ENCODE assay signal across 8 cellular contexts in the genomic region with DNA sequence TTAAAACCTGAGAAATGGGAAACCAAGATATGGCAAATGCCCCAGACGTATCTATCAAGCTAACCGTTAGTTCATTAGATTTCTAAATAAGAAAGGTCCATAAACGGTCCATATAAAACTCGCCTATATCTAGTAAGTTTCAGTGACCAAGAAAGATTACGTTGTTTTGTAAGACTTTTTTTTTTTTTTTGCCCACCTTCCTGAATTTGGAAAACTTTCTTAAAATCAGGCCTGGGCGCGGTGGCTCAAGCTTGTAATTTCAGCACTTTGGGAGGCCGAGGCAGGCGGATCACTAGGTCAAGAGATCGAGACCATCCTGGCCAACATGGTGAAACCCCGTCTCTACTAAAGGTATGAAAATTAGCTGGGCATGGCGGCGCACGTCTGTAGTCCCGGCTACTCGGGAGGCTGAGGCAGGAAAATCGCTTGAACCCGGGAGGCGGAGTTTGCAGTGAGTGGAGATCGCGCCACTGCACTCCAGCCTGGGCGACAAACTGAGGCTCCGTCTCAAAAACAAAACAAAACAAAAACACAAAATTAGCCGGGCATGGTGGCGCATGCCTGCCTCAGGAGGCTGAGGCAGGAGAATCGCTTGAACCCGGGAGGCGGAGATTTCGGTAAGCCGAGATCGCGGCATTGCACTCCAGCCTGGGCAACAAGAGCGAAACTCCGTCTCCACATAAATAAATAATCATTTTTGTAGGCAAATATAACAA. TPM values are rescaled to one million over a fixed set of nuclear protein-coding genes. Genes with fewer than 3 reads are reported as not detected.
DNase-seq lines count a peak whose midpoint lies in the region; ATAC-seq and TF ChIP-seq lines count a peak whose summit lies in the region.
"Not testable (repeated sequence)": the region's sequence is repeated elsewhere in the genome, so short reads cannot be mapped to it uniquely, and the experiment has no call there.

No MANE protein-coding gene starts in this region.

- H3K79me2 ChIP-seq in PC-9 (ENCODE audit: low read depth), result peaks cover 62% of the 10 kb centered on the region

- not testable (repeated sequence) for DNase-seq in CD14-positive monocyte (ENCODE audit: low spot score); iPS DF 6.9 (ENCODE audit: low read depth, low spot score); natural killer cell treated with Interleukin-12 subunit alpha and Interleukin-12 subunit beta and Interleukin-15 and Interleukin-18, amount 100 ng/mL, for 72 hours (ENCODE audit: low spot score); stimulated activated naive B cell treated with anti-CD40 and anti-IgM and Interleukin-4, amounts not matched to agents 10 μg/mL and 1 μg/mL and 100 μg/mL, for 72 hours
- peak in 1 of 2 experiments; percentile 35 for DNase-seq in PC-9
- peak; percentile 32 for DNase-seq in activated T-cell treated with anti-CD3 and anti-CD28 coated beads, Interleukin-2, amount 50 U/mL, for 1 hour

- peak overlapping the region; percentile 95 to 99 (median 97) for H3K27ac Mint-ChIP-seq in CD14-positive monocyte
- peak overlapping the region; percentile 100 for H3K27ac Mint-ChIP-seq in dendritic cell treated with granulocyte-macrophage colony-stimulating factor and Interleukin-4, amounts not matched to agents 40 ng/mL and 50 ng/mL, for 4 days
- peak overlapping the region; percentile 98 to 99 for H3K27ac Mint-ChIP-seq in natural killer cell treated with Interleukin-12 subunit alpha and Interleukin-12 subunit beta and Interleukin-15 and Interleukin-18, amount 100 ng/mL, for 72 hours
- peak overlapping the region; percentile 96 for H3K27ac Mint-ChIP-seq in stimulated activated naive B cell treated with anti-CD40 and anti-IgM and Interleukin-4, amounts not matched to agents 10 μg/mL and 1 μg/mL and 100 μg/mL, for 72 hours

- intact Hi-C loops in CD14-positive monocyte (cut with micrococcal nuclease), result loop anchor here (5.0 to 10.0 kb wide), 6 partner anchors 60 to 412 kb away; partner anchors contain the start of genes SUB1 (in 2 of the 2), MTMR12 (in 1 of the 2) and ZFR (in 1 of the 2)
- intact Hi-C loops in PC-9 (cut with micrococcal nuclease; ENCODE audit: unreplicated experiment), result loop anchor here (2.0 kb wide), 2 partner anchors 156 to 412 kb away; partner anchors contain the start of gene SUB1
- intact Hi-C loops in dendritic cell treated with granulocyte-macrophage colony-stimulating factor and Interleukin-4, amounts not matched to agents 40 ng/mL and 50 ng/mL, for 4 days (cut with micrococcal nuclease), result loop anchor here (5.0 to 10.0 kb wide), 2 partner anchors 60 to 272 kb away; partner anchors contain the start of gene ZFR

- H3K4me3 Mint-ChIP-seq in CD14-positive monocyte, result peak overlapping the region; percentile 98 to 100
- peak overlapping the region; percentile 100 for H3K4me3 Mint-ChIP-seq in dendritic cell treated with granulocyte-macrophage colony-stimulating factor and Interleukin-4, amounts not matched to agents 40 ng/mL and 50 ng/mL, for 4 days
- H3K4me3 Mint-ChIP-seq in natural killer cell treated with Interleukin-12 subunit alpha and Interleukin-12 subunit beta and Interleukin-15 and Interleukin-18, amount 100 ng/mL, for 72 hours, result peak overlapping the region; percentile 95
- H3K4me3 Mint-ChIP-seq in stimulated activated naive B cell treated with anti-CD40 and anti-IgM and Interleukin-4, amounts not matched to agents 10 μg/mL and 1 μg/mL and 100 μg/mL, for 72 hours, result peak overlapping the region; percentile 94 to 100

- peaks cover 54% of the 10 kb centered on the region for H4K20me1 ChIP-seq in PC-9 (ENCODE audit: insufficient read depth)

- POLR2A ChIA-PET in PC-9 (lab: Charles Lee; ENCODE audit: unreplicated experiment), result interaction anchor here (0.7 kb wide), 1 partner anchor 135 kb away, joined by 4 read pairs; no protein-coding TSS in a partner anchor

- peak overlapping the region; percentile 85 for H3K4me2 ChIP-seq in PC-9

- peaks cover 36% of the 10 kb centered on the region for H3F3A ChIP-seq in PC-9 (ENCODE audit: insufficient read depth, low read depth)

- not testable (repeated sequence) for H3K9me2 ChIP-seq in PC-9 (ENCODE audit: insufficient read depth)

- CTCF ChIA-PET in PC-9 (lab: Charles Lee), result interaction anchor here (0.6 to 1.2 kb wide), 6 partner anchors 21 to 248 kb away, joined by 3 to 7 read pairs (median 4); no protein-coding TSS in a partner anchor

- WGBS in HUES64, result 5% methylated on average over 33 of the region's 34 CpGs
- WGBS in iPS DF 6.9 (ENCODE audit: insufficient coverage, insufficient read length), result no CpG with 5 or more reads among the region's 34 CpGs

- H3K36me3 ChIP-seq in HUES64 (ENCODE audit: insufficient read depth, low read length) (peaks cover 44% of the 10 kb centered on the region), PC-9 (ENCODE audit: low read depth) (peaks cover 41% of the 10 kb centered on the region)
- H3K36me3 ChIP-seq in iPS DF 6.9 (ENCODE audit: control insufficient read depth, insufficient read depth, low read length), result not testable (repeated sequence)

- peak overlapping the region; percentile 100 for H3K27ac ChIP-seq in HUES64 (ENCODE audit: low read depth, low read length)
- H3K27ac ChIP-seq in PC-9, result peak overlapping the region; percentile 95
- H3K27ac ChIP-seq in iPS DF 6.9 (ENCODE audit: low read length), result not testable (repeated sequence)

- not testable (repeated sequence) for H3K9me3 ChIP-seq in HUES64 (ENCODE audit: insufficient read depth, low read depth, low read length); PC-9 (ENCODE audit: insufficient read depth, low read depth); iPS DF 6.9 (ENCODE audit: control insufficient read depth, insufficient read depth, low read length)

- ATAC-seq in natural killer cell treated with Interleukin-12 subunit alpha and Interleukin-12 subunit beta and Interleukin-15 and Interleukin-18, amount 100 ng/mL, for 72 hours; stimulated activated naive B cell treated with anti-CD40 and anti-IgM and Interleukin-4, amounts not matched to agents 10 μg/mL and 1 μg/mL and 100 μg/mL, for 72 hours (replicated peaks): not testable (repeated sequence)

- BruUV-seq in PC-9 (replicated peaks; lab: Mats Ljungman, UMichigan), result TSS peak; percentile 39

- H3K9me3 Mint-ChIP-seq in CD14-positive monocyte; dendritic cell treated with granulocyte-macrophage colony-stimulating factor and Interleukin-4, amounts not matched to agents 40 ng/mL and 50 ng/mL, for 4 days; natural killer cell treated with Interleukin-12 subunit alpha and Interleukin-12 subunit beta and Interleukin-15 and Interleukin-18, amount 100 ng/mL, for 72 hours; stimulated activated naive B cell treated with anti-CD40 and anti-IgM and Interleukin-4, amounts not matched to agents 10 μg/mL and 1 μg/mL and 100 μg/mL, for 72 hours: not testable (repeated sequence)

- H3K27me3 Mint-ChIP-seq in CD14-positive monocyte (ENCODE audit: low read depth in 3 of 3); dendritic cell treated with granulocyte-macrophage colony-stimulating factor and Interleukin-4, amounts not matched to agents 40 ng/mL and 50 ng/mL, for 4 days; natural killer cell treated with Interleukin-12 subunit alpha and Interleukin-12 subunit beta and Interleukin-15 and Interleukin-18, amount 100 ng/mL, for 72 hours; stimulated activated naive B cell treated with anti-CD40 and anti-IgM and Interleukin-4, amounts not matched to agents 10 μg/mL and 1 μg/mL and 100 μg/mL, for 72 hours: not testable (repeated sequence)

- peak overlapping the region; percentile 7; the same call in 1 of the 2 replicates for H2AFZ ChIP-seq in PC-9

- H3K4me3 ChIP-seq in HUES64 (ENCODE audit: low read length), result peak overlapping the region; percentile 93
- H3K4me3 ChIP-seq in PC-9, result peak overlapping the region; percentile 93
- H3K4me3 ChIP-seq in iPS DF 6.9 (ENCODE audit: low read length), result peak overlapping the region; percentile 66; the same call in 1 of the 2 replicates

- not testable (repeated sequence) for H3K4me1 ChIP-seq in HUES64 (ENCODE audit: insufficient read depth, low read length); iPS DF 6.9 (ENCODE audit: control insufficient read depth, insufficient read depth, low read length)
- peaks cover 43% of the 10 kb centered on the region for H3K4me1 ChIP-seq in PC-9 (replicated peaks; ENCODE audit: insufficient read depth)

- peaks cover 45% of the 10 kb centered on the region for H3K4me1 Mint-ChIP-seq in CD14-positive monocyte
- peaks cover 46% of the 10 kb centered on the region for H3K4me1 Mint-ChIP-seq in dendritic cell treated with granulocyte-macrophage colony-stimulating factor and Interleukin-4, amounts not matched to agents 40 ng/mL and 50 ng/mL, for 4 days (ENCODE audit: low read depth)
- H3K4me1 Mint-ChIP-seq in natural killer cell treated with Interleukin-12 subunit alpha and Interleukin-12 subunit beta and Interleukin-15 and Interleukin-18, amount 100 ng/mL, for 72 hours (ENCODE audit: low read depth in 2 of 2), result peaks cover 28 to 48% of the 10 kb centered on the region in 2 donors
- peaks cover 12 to 19% of the 10 kb centered on the region in 2 donors for H3K4me1 Mint-ChIP-seq in stimulated activated naive B cell treated with anti-CD40 and anti-IgM and Interleukin-4, amounts not matched to agents 10 μg/mL and 1 μg/mL and 100 μg/mL, for 72 hours

- not testable (repeated sequence) for H3K27me3 ChIP-seq in HUES64 (ENCODE audit: insufficient read depth, low read length); PC-9 (ENCODE audit: insufficient read depth, low read depth); iPS DF 6.9 (ENCODE audit: control insufficient read depth, insufficient read depth, low read length)

- H3K36me3 Mint-ChIP-seq in CD14-positive monocyte, result peaks cover 27 to 42% of the 10 kb centered on the region in 2 donors
- H3K36me3 Mint-ChIP-seq in dendritic cell treated with granulocyte-macrophage colony-stimulating factor and Interleukin-4, amounts not matched to agents 40 ng/mL and 50 ng/mL, for 4 days (ENCODE audit: low read depth), result peaks cover 51% of the 10 kb centered on the region
- peaks cover 42% of the 10 kb centered on the region for H3K36me3 Mint-ChIP-seq in natural killer cell treated with Interleukin-12 subunit alpha and Interleukin-12 subunit beta and Interleukin-15 and Interleukin-18, amount 100 ng/mL, for 72 hours
- H3K36me3 Mint-ChIP-seq in stimulated activated naive B cell treated with anti-CD40 and anti-IgM and Interleukin-4, amounts not matched to agents 10 μg/mL and 1 μg/mL and 100 μg/mL, for 72 hours, result peaks cover 17 to 31% of the 10 kb centered on the region in 2 donors

- peak overlapping the region; percentile 99 for H3K9ac ChIP-seq in HUES64 (ENCODE audit: low read depth, low read length)

- not testable (repeated sequence) for TF ChIP-seq CTCF in CD14-positive monocyte (IDR thresholded peaks at IDR 0.05); PC-9 (conservative IDR thresholded peaks at IDR 0.05)

RNA-seq across cellular contexts. Expression of gene GOLPH3, which starts 1.8 kb away (rescaled TPM):
- polyA plus RNA-seq in CD14-positive monocyte, result 100 to 1,000 TPM; 105 to 108 TPM
- polyA plus RNA-seq in HUES64 (2013, experiment 1 of 2), result 70.5 TPM
- 67.3 TPM for polyA plus RNA-seq in HUES64 (2013, experiment 2 of 2)
- total RNA-seq in PC-9 (2021), result 179 and 267 TPM in 2 replicates
- total RNA-seq in natural killer cell treated with Interleukin-12 subunit alpha and Interleukin-12 subunit beta and Interleukin-15 and Interleukin-18, amount 100 ng/mL, for 72 hours, result 10 to 100 TPM; 72.5 to 86.7 TPM
